In the genomic region with DNA sequence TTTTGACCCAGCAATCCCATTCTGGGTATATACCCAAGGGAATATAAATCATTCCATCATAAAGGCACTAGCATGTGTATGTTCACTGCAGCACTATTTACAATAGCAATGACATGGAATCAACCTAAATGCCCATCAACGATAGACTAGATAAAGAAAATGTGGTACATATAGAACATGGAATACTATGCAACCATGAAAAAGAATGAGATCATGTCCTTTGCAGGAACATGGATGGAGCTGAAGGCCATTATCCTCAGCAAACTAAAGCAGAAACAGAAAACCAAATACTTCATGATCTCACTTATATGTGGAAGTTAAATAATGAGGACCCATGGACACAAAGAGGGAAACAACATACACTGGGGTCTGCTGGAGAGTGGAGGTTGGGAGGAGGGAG, we compare ENCODE assay signal across 32 cellular contexts.
"Had no signal": no experiment of that assay in that cellular context is flagged by ENCODE, and none has a peak within 500 bp of the region (broad histone marks: within the 10 kb centered on the region; RNA-seq: fewer than 3 reads in every experiment).

No MANE protein-coding gene starts in this region.

- H3K27me3 ChIP-seq: ascending aorta had no signal

- H3K4me3 ChIP-seq: ascending aorta, cardiac muscle cell had no signal

- H3K9me3 ChIP-seq: ascending aorta had no signal

- H3K4me1 ChIP-seq: ascending aorta had no signal

- H3K36me3 ChIP-seq: ascending aorta, cardiac muscle cell, WERI-Rb-1 had no signal

- ATAC-seq: activated CD4-positive, alpha-beta T cell treated with anti-CD3 and anti-CD28 coated beads for 36 hours; activated CD4-positive, CD25-positive, alpha-beta regulatory T cell treated with anti-CD3 and anti-CD28 coated beads, Interleukin-2, amount 50 U/mL, for 24 hours; activated CD8-positive, alpha-beta memory T cell treated with anti-CD3 and anti-CD28 coated beads, Interleukin-2, amount 10 ng/mL, durations not matched to agents 7 days and 5 days; activated CD8-positive, alpha-beta T cell treated with anti-CD3 and anti-CD28 coated beads, Interleukin-2, amount 10 ng/mL, durations not matched to agents 7 days and 5 days; activated naive CD8-positive, alpha-beta T cell treated with anti-CD3 and anti-CD28 coated beads, Interleukin-2, amount 50 U/mL, for 24 hours; WTC11 had no signal

- H3K27ac ChIP-seq: ascending aorta, cardiac muscle cell, WERI-Rb-1 had no signal

- FAIRE-seq: bronchial epithelial cell, TTC549 had no signal

- DNase-seq: activated CD4-positive, alpha-beta memory T cell treated with anti-CD3 and anti-CD28 coated beads, Interleukin-2, amount 10 ng/mL, durations not matched to agents 7 days and 5 days; activated CD4-positive, alpha-beta T cell treated with anti-CD3 and anti-CD28 coated beads for 1 hour; activated CD4-positive, alpha-beta T cell treated with anti-CD3 and anti-CD28 coated beads for 36 hours; activated CD4-positive, alpha-beta T cell treated with anti-CD3 and anti-CD28 coated beads for 48 hours; activated CD4-positive, alpha-beta T cell treated with anti-CD3 and anti-CD28 coated beads, Interleukin-2, amount 10 ng/mL, durations not matched to agents 7 days and 5 days; activated CD4-positive, alpha-beta T cell treated with anti-CD3 and anti-CD28 coated beads, Interleukin-2, amount 50 U/mL, for 48 hours; activated CD4-positive, CD25-positive, alpha-beta regulatory T cell; activated CD8-positive, alpha-beta memory T cell treated with anti-CD3 and anti-CD28 coated beads for 24 hours; activated CD8-positive, alpha-beta memory T cell treated with anti-CD3 and anti-CD28 coated beads, Interleukin-2, amount 10 ng/mL, durations not matched to agents 7 days and 5 days; activated CD8-positive, alpha-beta memory T cell treated with anti-CD3 and anti-CD28 coated beads, Interleukin-2, amount 50 U/mL, for 48 hours; activated CD8-positive, alpha-beta T cell treated with anti-CD3 and anti-CD28 coated beads, Interleukin-2, amount 10 ng/mL, durations not matched to agents 7 days and 5 days; activated effector memory CD4-positive, alpha-beta T cell treated with Interleukin-2 at 50 U/mL for 16 hours; activated gamma-delta T cell; activated naive CD4-positive, alpha-beta T cell treated with anti-CD3 and anti-CD28 coated beads, Interleukin-2, amount 10 ng/mL, durations not matched to agents 7 days and 5 days; activated naive CD4-positive, alpha-beta T cell treated with Interleukin-2 at 50 U/mL for 16 hours; activated naive CD8-positive, alpha-beta T cell treated with anti-CD3 and anti-CD28 coated beads, Interleukin-2, amount 10 ng/mL, durations not matched to agents 7 days and 5 days; activated naive CD8-positive, alpha-beta T cell treated with anti-CD3 and anti-CD28 coated beads, Interleukin-2, amount 50 U/mL, for 24 hours; activated T-cell treated with anti-CD3 and anti-CD28 coated beads, Interleukin-2, amount 50 U/mL, for 24 hours; activated T-cell treated with anti-CD3 and anti-CD28 coated beads, Interleukin-2, amount 50 U/mL, for 48 hours; amygdala; anterior cingulate cortex; caudate nucleus; cerebellar nuclear complex; T-helper 2 cell; T-helper 9 cell; WERI-Rb-1 had no signal
